Comparison of ENCODE assay signal across 9 cellular contexts in genomic region chr21:42463861-42464515, GRCh38. TPM values are rescaled to one million over a fixed set of nuclear protein-coding genes. Genes with fewer than 3 reads are reported as not detected.
A peak's percentile ranks its signal among the peaks of the same experiment; 100 is the strongest.
DNase-seq lines count a peak whose midpoint lies in the region; ATAC-seq and TF ChIP-seq lines count a peak whose summit lies in the region.
"Had no signal": no experiment of that assay in that cellular context is flagged by ENCODE, and none has a peak within 500 bp of the region (broad histone marks: within the 10 kb centered on the region; RNA-seq: fewer than 3 reads in every experiment).

No MANE protein-coding gene starts in this region.

- CTCF ChIA-PET in Calu3 (lab: Charles Lee), result no interaction called here
- CTCF ChIA-PET in activated CD8-positive, alpha-beta memory T cell treated with anti-CD3 and anti-CD28 coated beads, Interleukin-2, amount 10 ng/mL, durations not matched to agents 7 days and 5 days (lab: Charles Lee), result interaction anchor here (1.7 kb wide), 1 partner anchor 129 kb away, joined by 4 read pairs; no protein-coding TSS in a partner anchor

- H3K4me1 Mint-ChIP-seq in Calu3 (ENCODE audit: low read depth, unreplicated experiment), result peaks cover 71% of the 10 kb centered on the region
- peaks cover 50% of the 10 kb centered on the region for H3K4me1 Mint-ChIP-seq in activated CD8-positive, alpha-beta memory T cell treated with anti-CD3 and anti-CD28 coated beads, Interleukin-2, amount 10 ng/mL, durations not matched to agents 7 days and 5 days

- intact Hi-C loops in Calu3 (cut with micrococcal nuclease; ENCODE audit: unreplicated experiment), result no loop called here

- H3K9me3 Mint-ChIP-seq in Calu3 (ENCODE audit: low read depth, unreplicated experiment), result peaks cover 2% of the 10 kb centered on the region
- no peaks in the 10 kb centered on the region for H3K9me3 Mint-ChIP-seq in activated CD8-positive, alpha-beta memory T cell treated with anti-CD3 and anti-CD28 coated beads, Interleukin-2, amount 10 ng/mL, durations not matched to agents 7 days and 5 days (ENCODE audit: low read depth)

- ATAC-seq in activated CD8-positive, alpha-beta memory T cell treated with anti-CD3 and anti-CD28 coated beads, Interleukin-2, amount 10 ng/mL, durations not matched to agents 7 days and 5 days, result peak; percentile 90
- ATAC-seq in HG02763 (IDR thresholded peaks at IDR 0.05; ENCODE audit: unreplicated experiment), result no peak

- peaks cover 22% of the 10 kb centered on the region for H3K36me3 Mint-ChIP-seq in Calu3 (ENCODE audit: insufficient read depth, unreplicated experiment)
- H3K36me3 Mint-ChIP-seq in activated CD8-positive, alpha-beta memory T cell treated with anti-CD3 and anti-CD28 coated beads, Interleukin-2, amount 10 ng/mL, durations not matched to agents 7 days and 5 days, result no peaks in the 10 kb centered on the region

- peak overlapping the region; percentile 35 for H3K4me3 Mint-ChIP-seq in Calu3 (ENCODE audit: low read depth, unreplicated experiment)
- H3K4me3 Mint-ChIP-seq in activated CD8-positive, alpha-beta memory T cell treated with anti-CD3 and anti-CD28 coated beads, Interleukin-2, amount 10 ng/mL, durations not matched to agents 7 days and 5 days, result peak overlapping the region; percentile 3

- no TSS peak for BruUV-seq in Calu3 (replicated peaks; lab: Mats Ljungman, UMichigan)

- H3K27me3 Mint-ChIP-seq in Calu3 (ENCODE audit: unreplicated experiment), result no peaks in the 10 kb centered on the region
- H3K27me3 Mint-ChIP-seq in activated CD8-positive, alpha-beta memory T cell treated with anti-CD3 and anti-CD28 coated beads, Interleukin-2, amount 10 ng/mL, durations not matched to agents 7 days and 5 days, result peaks cover 4% of the 10 kb centered on the region

- peak overlapping the region; percentile 95 for H3K27ac Mint-ChIP-seq in Calu3 (ENCODE audit: unreplicated experiment)
- H3K27ac Mint-ChIP-seq in activated CD8-positive, alpha-beta memory T cell treated with anti-CD3 and anti-CD28 coated beads, Interleukin-2, amount 10 ng/mL, durations not matched to agents 7 days and 5 days, result peak overlapping the region; percentile 77

- TF ChIP-seq CTCF in Calu3 (IDR thresholded peaks at IDR 0.05; ENCODE audit: unreplicated experiment), result no peak

- DNase-seq in Calu3, result peak; percentile 54
- peak; percentile 75 for DNase-seq in NCI-H1436 (lab: John Stamatoyannopoulos, UW)
- DNase-seq in activated CD8-positive, alpha-beta memory T cell treated with anti-CD3 and anti-CD28 coated beads, Interleukin-2, amount 10 ng/mL, durations not matched to agents 7 days and 5 days, result peak; percentile 84
- peak; percentile 49 for DNase-seq in fibroblast of gingiva (ENCODE audit: low read depth)
- DNase-seq in stimulated activated CD4-positive, alpha-beta T cell treated with anti-CD3 and anti-CD28 coated beads, Interleukin-2, amount 100 ng/mL, for 24 hours, result peak; percentile 64
- no peak for DNase-seq in HPDE6-E6E7 (ENCODE audit: extremely low spot score)
- no peak for DNase-seq in NCI-H524 treated with DMSO at 0.1 percent for 48 hours (lab: John Stamatoyannopoulos, UW)
- DNase-seq: heart left ventricle had no signal

RNA-seq across cellular contexts. Expression of gene RSPH1, which starts 32.0 kb away (rescaled TPM):
- 2.2 and 3.3 TPM in 2 replicates for total RNA-seq in Calu3 (2022)
- total RNA-seq in activated CD8-positive, alpha-beta memory T cell treated with anti-CD3 and anti-CD28 coated beads, Interleukin-2, amount 10 ng/mL, durations not matched to agents 7 days and 5 days, result not detected

RNA-seq across cellular contexts. Expression of gene SLC37A1, which starts 49.7 kb away (rescaled TPM):
- 24.9 and 30.9 TPM in 2 replicates for total RNA-seq in Calu3 (2022)
- 10 to 100 TPM; 14.0 to 14.8 TPM for total RNA-seq in activated CD8-positive, alpha-beta memory T cell treated with anti-CD3 and anti-CD28 coated beads, Interleukin-2, amount 10 ng/mL, durations not matched to agents 7 days and 5 days

Comparison
In these comparisons a context has a peak if more than half of its experiments do, and no peak if none do; other contexts are left out.
1. DNase-seq: peak in Calu3 (single experiment), NCI-H1436 (single experiment), activated CD8-positive, alpha-beta memory T cell treated with anti-CD3 and anti-CD28 coated beads, Interleukin-2, amount 10 ng/mL, durations not matched to agents 7 days and 5 days (single experiment), fibroblast of gingiva (single experiment) and stimulated activated CD4-positive, alpha-beta T cell treated with anti-CD3 and anti-CD28 coated beads, Interleukin-2, amount 100 ng/mL, for 24 hours (2 of 2); none in HPDE6-E6E7 (single experiment) and NCI-H524 treated with DMSO at 0.1 percent for 48 hours (single experiment).